21 cellular contexts compared by ENCODE assay signal in the genomic region with DNA sequence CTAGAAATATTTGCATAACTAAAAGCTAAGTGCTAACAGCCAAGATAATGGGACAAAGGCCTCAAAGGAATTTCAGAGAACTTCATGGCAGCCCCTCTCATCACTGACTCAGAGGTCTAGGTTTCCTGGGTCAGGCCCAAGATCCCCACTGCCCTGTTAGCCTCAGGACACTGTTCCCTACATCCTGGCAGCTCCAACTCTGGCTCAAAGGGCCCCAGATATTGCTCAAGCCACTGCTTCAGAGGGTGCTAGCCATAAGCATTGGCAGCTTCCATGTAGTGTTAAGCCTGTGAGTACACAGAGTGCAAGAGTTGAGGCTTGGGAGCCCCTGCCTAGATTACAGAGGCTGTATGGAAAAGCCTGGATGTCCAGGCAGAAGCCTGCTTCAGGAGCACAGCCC.
"Had no signal": no experiment of that assay in that cellular context is flagged by ENCODE, and none has a peak within 500 bp of the region (broad histone marks: within the 10 kb centered on the region; RNA-seq: fewer than 3 reads in every experiment).

No MANE protein-coding gene starts in this region.

- H3K9me3 ChIP-seq: esophagus muscularis mucosa, lower lobe of right lung, prostate gland, thoracic aorta, transverse colon had no signal

- ATAC-seq: effector memory CD8-positive, alpha-beta T cell; foreskin keratinocyte; lower lobe of right lung; sciatic nerve; stimulated activated memory B cell treated with anti-CD40 and anti-IgM and Interleukin-4, amounts not matched to agents 10 μg/mL and 1 μg/mL and 100 μg/mL, for 72 hours; stimulated activated naive CD8-positive, alpha-beta T cell treated with anti-CD3 and anti-CD28 coated beads, Interleukin-15, amount 100 ng/mL, for 72 hours had no signal

- H3K27ac ChIP-seq: epithelial cell of prostate, esophagus muscularis mucosa, foreskin keratinocyte, lower lobe of right lung, parathyroid adenoma, prostate gland, thoracic aorta, transverse colon had no signal

- DNase-seq: cerebellar nuclear complex; effector memory CD8-positive, alpha-beta T cell; foreskin keratinocyte; kidney glomerular epithelial cell; lower lobe of right lung; mesenchymal stem cell; naive B cell; spleen; stimulated activated CD4-positive, alpha-beta T cell treated with anti-CD3 and anti-CD28 coated beads, Interleukin-15, amount 100 ng/mL, for 24 hours; stimulated activated CD4-positive, alpha-beta T cell treated with anti-CD3 and anti-CD28 coated beads, Interleukin-1b, Interleukin-23, amount 100 ng/mL, for 48 hours; stimulated activated CD4-positive, alpha-beta T cell treated with anti-CD3 and anti-CD28 coated beads, Interleukin-4, amount 100 ng/mL, for 24 hours; stimulated activated naive CD8-positive, alpha-beta T cell treated with anti-CD3 and anti-CD28 coated beads, Interleukin-15, amount 100 ng/mL, for 72 hours; substantia nigra; transverse colon had no signal

- H3K36me3 ChIP-seq: esophagus muscularis mucosa, lower lobe of right lung, prostate gland, spleen, thoracic aorta, transverse colon had no signal

- H3K27me3 ChIP-seq: esophagus muscularis mucosa, foreskin keratinocyte, spleen, transverse colon had no signal

- H3K4me1 ChIP-seq: esophagus muscularis mucosa, foreskin keratinocyte, lower lobe of right lung, parathyroid adenoma, prostate gland, spleen, transverse colon had no signal

- H3K9ac ChIP-seq: parathyroid adenoma had no signal

- H3K4me3 ChIP-seq: esophagus muscularis mucosa, lower lobe of right lung, prostate gland, spleen, thoracic aorta, transverse colon had no signal

- H2AFZ ChIP-seq: parathyroid adenoma had no signal
